In the genomic region with DNA sequence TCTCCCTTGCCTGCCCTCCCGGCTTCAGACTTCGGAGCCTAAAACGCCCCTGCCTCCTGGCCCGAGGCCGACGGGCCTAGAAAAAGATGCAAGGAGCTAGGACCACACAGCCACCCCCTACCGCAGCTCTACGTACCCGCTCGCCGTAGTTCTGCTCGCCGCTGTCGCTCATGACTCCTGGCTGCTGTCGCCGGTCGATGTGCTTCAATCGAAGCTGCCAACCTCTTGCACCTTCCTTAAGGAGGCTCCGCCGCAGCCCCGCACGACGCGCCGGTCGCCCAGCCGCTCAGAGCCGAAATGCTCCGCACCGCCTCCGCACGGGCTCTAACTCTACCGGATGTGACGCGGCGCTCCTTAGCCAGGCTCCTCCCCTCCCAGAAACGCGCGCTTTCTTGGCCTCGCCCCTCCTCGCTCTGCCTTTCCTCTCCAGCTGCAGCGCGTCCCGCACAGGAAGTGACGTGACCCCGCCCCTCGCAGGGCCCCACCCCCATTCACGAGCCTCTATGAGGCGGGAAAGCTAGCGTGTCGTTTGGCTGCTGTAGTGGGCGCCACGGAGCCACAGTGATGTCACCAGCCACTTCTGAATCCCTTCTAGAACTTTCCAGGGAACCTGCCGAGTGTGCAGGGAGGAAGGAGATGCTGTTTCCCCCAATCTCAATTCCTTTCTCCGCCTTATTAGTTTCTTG, we compare ENCODE assay signal across 8 cellular contexts. TPM values are rescaled to one million over a fixed set of nuclear protein-coding genes. Genes with fewer than 3 reads are reported as not detected.
DNase-seq lines count a peak whose midpoint lies in the region; ATAC-seq, FAIRE-seq and TF ChIP-seq lines count a peak whose summit lies in the region.

Gene TRA2B (minus strand): TSS at position 326 of the 686 bp plus-strand sequence. CDS start 154 bp downstream, at position 172.

- H3K36me3 Mint-ChIP-seq in CD4-positive, alpha-beta T cell (ENCODE audit: low read depth) = peaks cover 48% of the 10 kb centered on the region

- POLR2A ChIA-PET in CD4-positive, alpha-beta T cell (lab: Charles Lee) = interaction anchor here (0.6 to 3.5 kb wide), 30 partner anchors 11 to 1808 kb away, joined by 3 to 116 read pairs (median 4); partner anchors contain the start of genes BCL6, DNAJB11, EIF4A2 and RPL39L
- POLR2A ChIA-PET in HepG2 (lab: Yijun Ruan, JAX) = interaction anchor here (0.6 to 3.4 kb wide), 23 partner anchors 10 to 632 kb away, joined by 3 to 37 read pairs (median 5); partner anchors contain the start of genes DNAJB11, ETV5 and IGF2BP2

- DNase-seq in CD4-positive, alpha-beta T cell = peak; percentile 97 to 98 (median 98)
- DNase-seq in NCI-H774 (lab: John Stamatoyannopoulos, UW) (peak; percentile 100), dermis blood vessel endothelial cell (peak; percentile 99), HepG2 (ENCODE audit: low spot score) (peak; percentile 93)
- peak; percentile 99 for DNase-seq in activated CD4-positive, alpha-beta T cell treated with anti-CD3 and anti-CD28 coated beads, Interleukin-2, amount 50 U/mL, for 4 hours
- peak; percentile 99 for DNase-seq in stimulated activated CD4-positive, alpha-beta T cell treated with anti-CD3 and anti-CD28 coated beads, Interleukin-4, amount 100 ng/mL, for 1 hour

- H3K4me2 ChIP-seq in HepG2 (ENCODE audit: low read depth, low read length) = peak within 1 kb of the TSS; percentile 73

- H3K4me1 Mint-ChIP-seq in CD4-positive, alpha-beta T cell (ENCODE audit: low read depth) = peaks cover 54% of the 10 kb centered on the region

- intact Hi-C loops in CD4-positive, alpha-beta T cell (cut with DNase I, micrococcal nuclease) = loop anchor here (1.0 to 5.0 kb wide), 6 partner anchors 10 to 849 kb away; partner anchors contain the start of genes DNAJB11 (in 2 of the 2), EIF4A2 (in 1 of the 2) and SENP2 (in 1 of the 2)
- intact Hi-C loops in HepG2 (cut with micrococcal nuclease; ENCODE audit: unreplicated experiment) = no loop called here

- no peak within 1 kb of the TSS for H2AFZ ChIP-seq in HepG2 (ENCODE audit: low read length)

- in situ Hi-C loops in HepG2 (cut with HindIII; ENCODE audit: extremely low pct_ligation_motif_present, low pct_unique_long_range_greater_than_20kb) = no loop called here

- H3K4me1 ChIP-seq in HepG2 (ENCODE audit: insufficient read depth, low read length) = peaks cover 29% of the 10 kb centered on the region

- CTCF ChIA-PET in CD4-positive, alpha-beta T cell (lab: Charles Lee) = interaction anchor here (1.0 to 1.2 kb wide), 2 partner anchors 632 to 1202 kb away, joined by 3 to 4 read pairs; partner anchors contain the start of gene RPL39L
- CTCF ChIA-PET in HepG2 (lab: Yijun Ruan, JAX; ENCODE audit: low intra/inter-chr PET ratio, low total read pairs) = no interaction called here

- peak within 1 kb of the TSS; percentile 98 for H3K27ac Mint-ChIP-seq in CD4-positive, alpha-beta T cell

- H3K9me3 ChIP-seq in CD4-positive, alpha-beta T cell (ENCODE audit: control insufficient read depth, low read length) = no peaks in the 10 kb centered on the region
- H3K9me3 ChIP-seq in HepG2 (ENCODE audit: low read length) = no peaks in the 10 kb centered on the region

- peaks cover 53% of the 10 kb centered on the region for H3K79me2 ChIP-seq in HepG2 (ENCODE audit: insufficient read depth, low read length)

- H3K27me3 Mint-ChIP-seq in CD4-positive, alpha-beta T cell = no peaks in the 10 kb centered on the region

- ATAC-seq in CD4-positive, alpha-beta T cell (ENCODE audit: poor library complexity) = peak; percentile 88
- peak; percentile 93 for ATAC-seq in GM19397 (IDR thresholded peaks at IDR 0.05; ENCODE audit: unreplicated experiment)
- ATAC-seq in HG03571 (IDR thresholded peaks at IDR 0.05; ENCODE audit: unreplicated experiment) = peak; percentile 93
- peak; percentile 92 for ATAC-seq in HepG2

- H3K27me3 ChIP-seq in CD4-positive, alpha-beta T cell (ENCODE audit: control insufficient read depth, insufficient read depth, low read length) = no peaks in the 10 kb centered on the region
- H3K27me3 ChIP-seq in HepG2 (ENCODE audit: control insufficient read depth in 1 of 2, insufficient read depth in 2 of 2, low read length in 2 of 2) = no peaks in the 10 kb centered on the region; a peak in 1 of 5 replicates

- H3K9ac ChIP-seq in HepG2 (ENCODE audit: insufficient read depth, low read depth, low read length) = peak within 1 kb of the TSS; percentile 99

- FAIRE-seq in HepG2 (lab: Jason Lieb, UNC) = peak; percentile 84

- H3K36me3 ChIP-seq in HepG2 (replicated peaks in 1 of 2; ENCODE audit: control insufficient read depth in 1 of 2, insufficient read depth in 2 of 2, low read length in 2 of 2) = no peaks in the 10 kb centered on the region

- no peaks in the 10 kb centered on the region for H3K9me3 Mint-ChIP-seq in CD4-positive, alpha-beta T cell

- H4K20me1 ChIP-seq in HepG2 (ENCODE audit: insufficient read depth, low read length) = peaks cover 41% of the 10 kb centered on the region

- TF ChIP-seq EP300 in HepG2 (IDR thresholded peaks at IDR 0.05; ENCODE audit: low read depth in 2 of 2, low read length in 2 of 2) = peak; percentile 34 to 65; a peak in 3 of 4 replicates
- TF ChIP-seq EP300 in HepG2 (CRISPR knock-in tag; IDR thresholded peaks at IDR 0.05; ENCODE audit: borderline replicate concordance) = no peak

- peak within 1 kb of the TSS; percentile 100 for H3K27ac ChIP-seq in CD4-positive, alpha-beta T cell (ENCODE audit: low read depth, low read length)
- H3K27ac ChIP-seq in HepG2 (ENCODE audit: extremely low read length, insufficient read depth, low read length) = peak within 1 kb of the TSS; percentile 96

- TF ChIP-seq POLR2A in HepG2 (IDR thresholded peaks at IDR 0.05; ENCODE audit: insufficient read depth in 1 of 2, low read depth in 2 of 2, low read length in 2 of 2) = peak; percentile 99 to 100

- TF ChIP-seq CTCF in CD4-positive, alpha-beta T cell (IDR thresholded peaks at IDR 0.05) = no peak
- peak; percentile 72 for TF ChIP-seq CTCF in HepG2 (CRISPR knock-in tag; IDR thresholded peaks at IDR 0.05)

- 7% methylated on average over 25 of the region's 55 CpGs for WGBS in HepG2 (ENCODE audit: low lambda C conversion rate)

- peak within 1 kb of the TSS; percentile 97 for H3K4me3 Mint-ChIP-seq in CD4-positive, alpha-beta T cell

- TF ChIP-seq RAD21 in HepG2 (CRISPR knock-in tag; IDR thresholded peaks at IDR 0.05) = 0 out of 2 replicates have a peak, but pooled peaks have one; percentile 9

- H3K4me3 ChIP-seq in HepG2 (replicated peaks in 1 of 3; ENCODE audit: insufficient read depth in 1 of 3, low read depth in 2 of 3, low read length in 3 of 3) = peak within 1 kb of the TSS; percentile 85 to 97 (median 95)

- no TSS peak for BruUV-seq in HepG2 (replicated peaks; lab: Mats Ljungman, UMichigan)

TF ChIP-seq in HepG2, 621 proteins besides CTCF, POLR2A, EP300 and RAD21 (continues in another document):
- TF ChIP-seq CSRNP1 (CRISPR knock-in tag; IDR thresholded peaks at IDR 0.05) (peak; percentile 45; the same call in 1 of the 2 replicates), GLMP (CRISPR knock-in tag; IDR thresholded peaks at IDR 0.05; ENCODE audit: borderline replicate concordance) (no peak), RXRA (CRISPR knock-in tag; IDR thresholded peaks at IDR 0.05) (peak; percentile 24)

RNA-seq across cellular contexts. Expression of gene TRA2B, which starts in this region (rescaled TPM):
- total RNA-seq in CD4-positive, alpha-beta T cell = 100 to 1,000 TPM; 549 to 585 TPM
- total RNA-seq in dermis blood vessel endothelial cell = 219 and 227 TPM in 2 replicates
- total RNA-seq in HepG2 (2016; rRNA removed; fragmentation: Illumina TruSeq; extraction: Trizol) = 241 and 259 TPM in 2 replicates
- 38.2 and 46.4 TPM in 2 replicates for total RNA-seq in HepG2 (2016; cell fraction: cytosol; rRNA removed; fragmentation: Illumina TruSeq; extraction: Trizol; ENCODE audit: low read depth)
- 252 and 280 TPM in 2 replicates for total RNA-seq in HepG2 (2016; cell fraction: insoluble cytoplasmic fraction; rRNA removed; fragmentation: Illumina TruSeq; extraction: Trizol)
- 76.5 and 81.0 TPM in 2 replicates for total RNA-seq in HepG2 (2016; cell fraction: membrane; rRNA removed; fragmentation: Illumina TruSeq; extraction: Trizol)
- 391 and 395 TPM in 2 replicates for total RNA-seq in HepG2 (2016; cell fraction: nucleus; rRNA removed; fragmentation: Illumina TruSeq; extraction: Trizol)
- polyA plus RNA-seq in HepG2 (2011; rRNA removed) = 83.9 and 105 TPM in 2 replicates
- 65.0 and 65.1 TPM in 2 replicates for polyA plus RNA-seq in HepG2 (2011; cell fraction: cytosol; rRNA removed)
- polyA plus RNA-seq in HepG2 (2011; cell fraction: nucleus; rRNA removed) = 235 and 261 TPM in 2 replicates
- 62.0 and 93.0 TPM in 2 replicates for polyA plus RNA-seq in HepG2 (2012)
- polyA plus RNA-seq in HepG2 (2016; cell fraction: cytosol; fragmentation: Illumina TruSeq; extraction: Trizol; ENCODE audit: low read depth) = 42.7 and 46.3 TPM in 2 replicates
- 362 and 401 TPM in 2 replicates for polyA plus RNA-seq in HepG2 (2016; cell fraction: insoluble cytoplasmic fraction; fragmentation: Illumina TruSeq; extraction: Trizol; ENCODE audit: low read depth)
- polyA plus RNA-seq in HepG2 (2016; cell fraction: membrane; fragmentation: Illumina TruSeq; extraction: Trizol; ENCODE audit: low read depth) = 75.5 and 84.5 TPM in 2 replicates
- polyA plus RNA-seq in HepG2 (2016; cell fraction: nucleus; fragmentation: Illumina TruSeq; extraction: Trizol; ENCODE audit: insufficient read depth, low read depth) = 261 and 267 TPM in 2 replicates
- polyA minus RNA-seq in HepG2 (2011; rRNA and poly(A)+ RNA removed; ENCODE audit: low replicate concordance) = 162 and 478 TPM in 2 replicates
- polyA minus RNA-seq in HepG2 (2011; cell fraction: cytosol; rRNA and poly(A)+ RNA removed) = 95.7 and 153 TPM in 2 replicates
- 674 and 713 TPM in 2 replicates for polyA minus RNA-seq in HepG2 (2011; cell fraction: nucleus; rRNA and poly(A)+ RNA removed)

Comparison
In these comparisons a context has a peak if more than half of its experiments do, and no peak if none do; other contexts are left out.
1. Peak in every context shown above with its lines: DNase-seq, ATAC-seq, H3K4me3 ChIP-seq and H3K27ac ChIP-seq.